9 cellular contexts compared by ENCODE assay signal in the genomic region with DNA sequence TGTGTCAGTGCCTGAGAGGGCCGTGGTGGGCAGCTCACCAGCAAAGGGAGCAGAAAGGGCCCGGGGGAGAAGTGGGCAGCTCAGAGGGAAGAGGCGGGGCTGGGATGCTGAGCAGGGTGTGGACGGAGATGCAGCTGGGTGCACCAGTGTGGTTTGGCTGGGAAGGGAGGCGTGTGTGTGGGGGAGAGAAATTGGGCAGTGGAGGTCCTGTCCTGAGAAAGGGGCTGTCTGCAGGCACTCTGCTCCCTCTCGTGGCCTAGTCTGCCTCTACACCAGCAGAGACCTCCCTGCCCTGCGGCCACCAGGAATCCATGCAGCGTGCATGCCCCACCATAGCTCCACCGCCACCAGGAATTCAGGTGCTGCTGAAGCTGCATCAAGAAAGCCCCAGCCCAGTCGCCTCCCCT. TPM values are rescaled to one million over a fixed set of nuclear protein-coding genes. Genes with fewer than 3 reads are reported as not detected.
DNase-seq lines count a peak whose midpoint lies in the region; ATAC-seq and TF ChIP-seq lines count a peak whose summit lies in the region.
"Had no signal": no experiment of that assay in that cellular context is flagged by ENCODE, and none has a peak within 500 bp of the region (broad histone marks: within the 10 kb centered on the region; RNA-seq: fewer than 3 reads in every experiment).

No MANE protein-coding gene starts in this region.

- WGBS in testis, 2 donors = 70 to 74% methylated on average over 5 to 10 of the region's 10 CpGs

- H3K9me3 ChIP-seq in BE2C = 0 out of 2 replicates have a peak, but pooled peaks cover 2% of the 10 kb centered on the region
- H3K9me3 ChIP-seq in testis = no peaks in the 10 kb centered on the region

- ATAC-seq in foreskin keratinocyte (peak; percentile 31), GM18907 (IDR thresholded peaks at IDR 0.05; ENCODE audit: unreplicated experiment) (no peak)
- ATAC-seq: activated naive CD4-positive, alpha-beta T cell treated with anti-CD3 and anti-CD28 coated beads, Interleukin-2, amount 50 U/mL, for 72 hours had no signal

- H3K36me3 ChIP-seq in BE2C (no peaks in the 10 kb centered on the region; the same call in 1 of the 2 replicates), testis (ENCODE audit: low read depth, missing control alignments) (no peaks in the 10 kb centered on the region)

- H3K27ac ChIP-seq in foreskin keratinocyte (no peak overlapping the region), testis (no peak overlapping the region)

- intact Hi-C loops in testis (cut with DNase I; ENCODE audit: low total_unique reads) = no loop called here

- DNase-seq in BE2C (peak; percentile 61), GM13977 (ENCODE audit: low spot score) (peak; percentile 83), RKO (ENCODE audit: low spot score) (peak; percentile 41), foreskin keratinocyte (no peak), NCI-H1105 (lab: John Stamatoyannopoulos, UW) (no peak), testis (no peak)
- no peak for DNase-seq in activated CD8-positive, alpha-beta memory T cell treated with anti-CD3 and anti-CD28 coated beads for 24 hours

- H3K27me3 ChIP-seq in BE2C (peaks cover 14% of the 10 kb centered on the region; the same call in 1 of the 2 replicates), foreskin keratinocyte (peaks cover 24% of the 10 kb centered on the region), testis (no peaks in the 10 kb centered on the region)

- TF ChIP-seq POLR2A in testis (IDR thresholded peaks at IDR 0.05) = no peak

- in situ Hi-C loops in GM13977 (cut with MboI; ENCODE audit: low pct_unique_long_range_greater_than_20kb, low sequenced_read_pairs, unreplicated experiment) = no loop called here

- TF ChIP-seq CTCF in BE2C (IDR thresholded peaks at IDR 0.05; ENCODE audit: low read depth, low read length) (peak; percentile 58), GM13977 (IDR thresholded peaks at IDR 0.05; ENCODE audit: extremely low read depth, insufficient read depth, missing control alignments) (peak; percentile 61), foreskin keratinocyte (conservative IDR thresholded peaks at IDR 0.05) (peak; percentile 42), testis (IDR thresholded peaks at IDR 0.05) (no peak)

- no peaks in the 10 kb centered on the region for H3K4me1 ChIP-seq in BE2C
- no peaks in the 10 kb centered on the region for H3K4me1 ChIP-seq in foreskin keratinocyte
- peaks cover 6% of the 10 kb centered on the region for H3K4me1 ChIP-seq in testis

- H3K4me3 ChIP-seq in BE2C (ENCODE audit: low read depth, low read length) (no peak overlapping the region), testis (no peak overlapping the region)

RNA-seq across cellular contexts. Expression of a gene that starts 6.4 kb away (rescaled TPM):
- 11.3 TPM for polyA plus RNA-seq in BE2C (2012; ENCODE audit: insufficient read depth, insufficient read length, low read depth)
- total RNA-seq in foreskin keratinocyte = 0.53 and 1.3 TPM in 2 replicates
- polyA plus RNA-seq in foreskin keratinocyte = 0.76 and 1.6 TPM in 2 replicates
- total RNA-seq in testis = 1 to 10 TPM; 3.7 to 4.8 TPM
- polyA plus RNA-seq in testis (ENCODE audit: insufficient read depth, low read depth, low replicate concordance) = 1.4 TPM

RNA-seq across cellular contexts. Expression of a gene that starts 41.7 kb away (rescaled TPM):
- polyA plus RNA-seq in BE2C (2012; ENCODE audit: insufficient read depth, insufficient read length, low read depth) = 40.9 TPM
- total RNA-seq in foreskin keratinocyte = 30.0 and 32.5 TPM in 2 replicates
- 37.7 and 41.6 TPM in 2 replicates for polyA plus RNA-seq in foreskin keratinocyte
- total RNA-seq in testis = 10 to 100 TPM; 16.4 to 16.7 TPM
- polyA plus RNA-seq in testis (ENCODE audit: insufficient read depth, low read depth, low replicate concordance) = 8.8 TPM

RNA-seq across cellular contexts. Expression of a gene that starts 46.1 kb away (rescaled TPM):
- polyA plus RNA-seq in BE2C (2012; ENCODE audit: insufficient read depth, insufficient read length, low read depth) = 451 TPM
- total RNA-seq in foreskin keratinocyte (4.2 and 5.4 TPM in 2 replicates), testis (1 to 10 TPM; 3.0 to 4.4 TPM)
- polyA plus RNA-seq in foreskin keratinocyte (9.7 and 16.0 TPM in 2 replicates), testis (ENCODE audit: insufficient read depth, low read depth, low replicate concordance) (154 TPM)

RNA-seq across cellular contexts. Expression of a gene that starts 58.1 kb away (rescaled TPM):
- 2,068 TPM for polyA plus RNA-seq in BE2C (2012; ENCODE audit: insufficient read depth, insufficient read length, low read depth)
- total RNA-seq in foreskin keratinocyte (2.2 TPM in 2 replicates), testis (100 to 1,000 TPM; 114 to 159 TPM)
- polyA plus RNA-seq in foreskin keratinocyte (3.6 and 4.0 TPM in 2 replicates), testis (ENCODE audit: insufficient read depth, low read depth, low replicate concordance) (121 TPM)

Comparison
In these comparisons a context has a peak if more than half of its experiments do, and no peak if none do; other contexts are left out.
1. DNase-seq: peak in BE2C (single experiment), GM13977 (single experiment) and RKO (single experiment); none in foreskin keratinocyte (0 of 2), NCI-H1105 (single experiment), activated CD8-positive, alpha-beta memory T cell treated with anti-CD3 and anti-CD28 coated beads for 24 hours (single experiment) and testis (single experiment).
2. CTCF ChIP-seq: peak in BE2C (single experiment), GM13977 (single experiment) and foreskin keratinocyte (single experiment); none in testis (0 of 3).